ENCODE assay signal across 8 cellular contexts in the genomic region with DNA sequence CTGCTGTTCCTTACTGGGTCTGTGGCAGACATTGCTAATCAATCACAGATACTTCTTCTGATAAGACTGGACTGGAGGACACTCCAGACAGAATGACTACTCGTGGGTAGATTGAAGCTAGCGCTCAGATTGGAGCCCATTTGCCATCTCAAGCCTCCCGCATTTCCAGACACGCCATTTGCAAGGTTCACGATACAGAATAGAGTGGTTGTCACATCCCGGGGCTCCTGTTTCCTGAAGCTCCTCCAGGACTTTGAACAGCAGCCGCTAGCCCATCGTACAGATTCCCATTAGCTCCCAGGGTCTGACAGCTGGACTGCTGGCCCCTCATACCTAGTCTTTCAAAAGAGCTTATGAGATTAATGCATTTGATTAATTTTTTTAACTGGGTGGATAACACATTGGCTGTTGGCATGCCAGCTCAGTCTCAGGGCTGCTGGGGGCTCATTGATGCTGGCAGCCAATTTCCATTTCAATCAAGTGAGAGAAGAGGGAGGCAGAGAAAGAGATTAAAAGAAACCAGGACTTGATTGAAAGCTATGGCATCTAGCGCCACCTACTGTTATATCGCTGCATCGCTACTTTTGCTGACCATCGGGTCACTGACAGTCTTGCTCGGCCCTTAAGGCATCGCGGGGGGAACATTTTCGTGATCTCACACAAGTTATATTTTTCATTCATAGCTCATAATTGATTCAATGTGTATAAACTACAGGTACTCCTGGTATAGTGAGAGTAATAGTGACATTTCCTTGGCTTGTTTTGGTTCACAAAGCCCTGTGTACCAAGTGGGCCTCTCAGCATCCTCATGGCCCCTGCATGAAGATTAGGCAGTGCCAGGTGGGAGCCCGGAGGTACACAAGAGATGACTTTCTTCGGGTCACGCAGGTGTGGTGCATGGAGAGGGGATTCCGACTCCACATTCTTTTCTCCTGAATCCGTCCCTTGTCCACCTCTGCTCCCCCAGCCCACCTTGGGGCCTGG.
DNase-seq lines count a peak whose midpoint lies in the region; ATAC-seq, FAIRE-seq and TF ChIP-seq lines count a peak whose summit lies in the region.

No MANE protein-coding gene starts in this region.

- H3K9ac ChIP-seq in neuronal stem cell (ENCODE audit: low read depth, low read length, poor library complexity) = no peak overlapping the region

- peak overlapping the region; percentile 17 for H3K18ac ChIP-seq in neuronal stem cell (ENCODE audit: low read length)

- no peak overlapping the region for H2BK15ac ChIP-seq in neuronal stem cell (ENCODE audit: low read length)

- no CpG with 5 or more reads among the region's 21 CpGs for WGBS in neuronal stem cell (ENCODE audit: extremely low coverage in 2 of 2, insufficient read length in 2 of 2, insufficient replicate concordance in 1 of 2), 2 donors

- H3K27ac Mint-ChIP-seq in naive thymus-derived CD8-positive, alpha-beta T cell = no peak overlapping the region

- H3K4me3 ChIP-seq in AG10803 (ENCODE audit: low read length) (no peak overlapping the region), fibroblast of the aortic adventitia (ENCODE audit: low read depth, low read length) (no peak overlapping the region), neuronal stem cell (ENCODE audit: low read length in 2 of 2) (no peak overlapping the region)

- H3K27me3 ChIP-seq in neuronal stem cell (ENCODE audit: control insufficient read depth in 3 of 3, insufficient read depth in 3 of 3, low read depth in 1 of 3, low read length in 3 of 3) = no peaks in the 10 kb centered on the region

- H3K27ac ChIP-seq in VCaP (no peak overlapping the region), neuronal stem cell (replicated peaks; ENCODE audit: low read length) (no peak overlapping the region)

- no peaks in the 10 kb centered on the region for H3K9me3 ChIP-seq in neuronal stem cell (replicated peaks in 1 of 2; ENCODE audit: control insufficient read depth in 2 of 2, insufficient read depth in 1 of 2, low read depth in 1 of 2, low read length in 2 of 2)

- DNase-seq in AG10803 (ENCODE audit: low read depth) = peak; percentile 63
- no peak for DNase-seq in GM12892 (ENCODE audit: insufficient read length)
- peak; percentile 88 for DNase-seq in NCI-H2029 treated with DMSO at 0.1 percent for 48 hours (lab: John Stamatoyannopoulos, UW)
- peak; percentile 78 for DNase-seq in fibroblast of the aortic adventitia (ENCODE audit: low read depth)
- peak; percentile 87 for DNase-seq in neuronal stem cell (ENCODE audit: low spot score)
- DNase-seq in naive thymus-derived CD8-positive, alpha-beta T cell = no peak

- FAIRE-seq in GM12892 (lab: Jason Lieb, UNC) = peak; percentile 89

- peaks cover 0 to 4% of the 10 kb centered on the region in 2 donors for H3K4me1 ChIP-seq in neuronal stem cell (ENCODE audit: control insufficient read depth in 2 of 2, insufficient read depth in 1 of 2, low read depth in 1 of 2, low read length in 2 of 2)

- H2BK12ac ChIP-seq in neuronal stem cell (ENCODE audit: low read length) = no peak overlapping the region

- peak overlapping the region; percentile 82 for H2AK5ac ChIP-seq in neuronal stem cell (ENCODE audit: low read depth, low read length)

- no peak overlapping the region for H4K8ac ChIP-seq in neuronal stem cell (ENCODE audit: low read depth, low read length)

- no peak overlapping the region for H2BK5ac ChIP-seq in neuronal stem cell (ENCODE audit: low read length)

- peaks cover 0 to 4% (median 0%) of the 10 kb centered on the region in 9 donors for H3K9me3 Mint-ChIP-seq in naive thymus-derived CD8-positive, alpha-beta T cell

- H3K27me3 Mint-ChIP-seq in naive thymus-derived CD8-positive, alpha-beta T cell = peaks cover 8 to 63% (median 18%) of the 10 kb centered on the region in 5 donors

- H3K4me2 ChIP-seq in neuronal stem cell (ENCODE audit: insufficient read depth, low read length, poor library complexity, severe bottlenecking) = no peak overlapping the region

- no peak overlapping the region for H4K91ac ChIP-seq in neuronal stem cell (ENCODE audit: low read depth, low read length, poor library complexity)

- POLR2A ChIA-PET in naive thymus-derived CD8-positive, alpha-beta T cell (lab: Charles Lee) = no interaction called here

- H3K4ac ChIP-seq in neuronal stem cell (ENCODE audit: low read length) = no peak overlapping the region

- H3K4me3 Mint-ChIP-seq in naive thymus-derived CD8-positive, alpha-beta T cell = no peak overlapping the region

- H3K79me1 ChIP-seq in neuronal stem cell (ENCODE audit: low read depth, low read length) = no peaks in the 10 kb centered on the region

- TF ChIP-seq CTCF in AG10803 (conservative IDR thresholded peaks at IDR 0.05; ENCODE audit: low read length) = peak; percentile 87
- peak; percentile 96 for TF ChIP-seq CTCF in VCaP (conservative IDR thresholded peaks at IDR 0.05)
- TF ChIP-seq CTCF in fibroblast of the aortic adventitia (IDR thresholded peaks at IDR 0.05; ENCODE audit: insufficient read depth, low read length) = peak; percentile 91

- H3K36me3 Mint-ChIP-seq in naive thymus-derived CD8-positive, alpha-beta T cell = no peaks in the 10 kb centered on the region

- peaks cover 0 to 7% (median 0%) of the 10 kb centered on the region in 4 donors for H3K4me1 Mint-ChIP-seq in naive thymus-derived CD8-positive, alpha-beta T cell

- no peak overlapping the region for H3K14ac ChIP-seq in neuronal stem cell (ENCODE audit: low read length)

- no peak overlapping the region for H2BK120ac ChIP-seq in neuronal stem cell (ENCODE audit: low read depth, low read length)

- H2AFZ ChIP-seq in neuronal stem cell (ENCODE audit: low read length) = no peak overlapping the region

- no peak for TF ChIP-seq POLR2A in GM12892 (IDR thresholded peaks at IDR 0.05; ENCODE audit: low read depth, low read length)

- ATAC-seq in naive thymus-derived CD8-positive, alpha-beta T cell = no peak
- ATAC-seq in GM19397 (IDR thresholded peaks at IDR 0.05; ENCODE audit: unreplicated experiment) = no peak

- H3K36me3 ChIP-seq in neuronal stem cell (replicated peaks in 1 of 2; ENCODE audit: control insufficient read depth in 2 of 2, insufficient read depth in 2 of 2, low read length in 2 of 2) = no peaks in the 10 kb centered on the region

- H3K23ac ChIP-seq in neuronal stem cell (ENCODE audit: low read depth, low read length, poor library complexity) = no peak overlapping the region

Comparison
In these comparisons a context has a peak if more than half of its experiments do, and no peak if none do; other contexts are left out.
1. DNase-seq: peak in AG10803 (single experiment), NCI-H2029 treated with DMSO at 0.1 percent for 48 hours (single experiment), fibroblast of the aortic adventitia (single experiment) and neuronal stem cell (single experiment); none in GM12892 (single experiment) and naive thymus-derived CD8-positive, alpha-beta T cell (0 of 10).
2. Peak in every context shown above with its lines, with median percentiles within 50 percentile points of each other: CTCF ChIP-seq.